ENCODE assay signal across 8 cellular contexts in genomic region chr17:47254403-47254943, GRCh38. TPM values are rescaled to one million over a fixed set of nuclear protein-coding genes. Genes with fewer than 3 reads are reported as not detected.
DNase-seq lines count a peak whose midpoint lies in the region; ATAC-seq and TF ChIP-seq lines count a peak whose summit lies in the region.

No MANE protein-coding gene starts in this region.

- POLR2A ChIA-PET in OCI-LY7 (lab: Charles Lee): interaction anchor here (1.0 kb wide), 1 partner anchor 18 kb away, joined by 3 read pairs; no protein-coding TSS in a partner anchor

- TF ChIP-seq CTCF in OCI-LY7 (conservative IDR thresholded peaks at IDR 0.05; ENCODE audit: low read length) (no peak), esophagus muscularis mucosa (IDR thresholded peaks at IDR 0.05) (no peak), progenitor cell of endocrine pancreas (IDR thresholded peaks at IDR 0.05; ENCODE audit: unreplicated experiment) (no peak)

- TF ChIP-seq POLR2A in esophagus muscularis mucosa (IDR thresholded peaks at IDR 0.05; ENCODE audit: low read depth): no peak
- TF ChIP-seq POLR2A in erythroblast (IDR thresholded peaks at IDR 0.05; ENCODE audit: low read length): no peak

- H3K9me3 ChIP-seq in OCI-LY7 (ENCODE audit: low read length) (no peaks in the 10 kb centered on the region), esophagus muscularis mucosa (no peaks in the 10 kb centered on the region)

- CTCF ChIA-PET in OCI-LY7 (lab: Charles Lee; ENCODE audit: unreplicated experiment): no interaction called here

- no peak for TF ChIP-seq EP300 in esophagus muscularis mucosa (IDR thresholded peaks at IDR 0.05)

- peaks cover 3% of the 10 kb centered on the region for H3K9me3 Mint-ChIP-seq in progenitor cell of endocrine pancreas (ENCODE audit: low read depth)

- H3K4me3 ChIP-seq in GM08714 (ENCODE audit: low read length) (peak overlapping the region; percentile 70), OCI-LY7 (ENCODE audit: low read depth, low read length, poor library complexity, severe bottlenecking) (peak overlapping the region; percentile 69), esophagus muscularis mucosa (peak overlapping the region; percentile 81 to 96 (median 88))

- H3K4me2 ChIP-seq in OCI-LY7 (ENCODE audit: low read length): peak overlapping the region; percentile 70

- H3K27ac ChIP-seq in OCI-LY7 (ENCODE audit: low read depth, low read length, poor library complexity, severe bottlenecking) (no peak overlapping the region), esophagus muscularis mucosa (replicated peaks in 1 of 4) (peak overlapping the region; percentile 87 to 91 (median 88))

- peaks cover 4% of the 10 kb centered on the region for H3K4me1 Mint-ChIP-seq in progenitor cell of endocrine pancreas (ENCODE audit: low read depth)

- H2AFZ ChIP-seq in OCI-LY7 (ENCODE audit: low read length): peak overlapping the region; percentile 49

- DNase-seq in OCI-LY7 (ENCODE audit: low spot score) (no peak), esophagus muscularis mucosa (ENCODE audit: extremely low spot score) (no peak), progenitor cell of endocrine pancreas (ENCODE audit: low spot score, unreplicated experiment) (no peak), erythroblast (lab: John Stamatoyannopoulos, UW) (no peak)
- DNase-seq in activated CD8-positive, alpha-beta memory T cell treated with anti-CD3 and anti-CD28 coated beads for 24 hours: no peak

- no peaks in the 10 kb centered on the region for H4K20me1 ChIP-seq in OCI-LY7 (ENCODE audit: insufficient read depth, low read length)

- peaks cover 0 to 5% (median 0%) of the 10 kb centered on the region in 4 donors for H3K27me3 ChIP-seq in esophagus muscularis mucosa

- no peaks in the 10 kb centered on the region for H3K36me3 ChIP-seq in OCI-LY7 (ENCODE audit: insufficient read depth, low read length)
- H3K36me3 ChIP-seq in esophagus muscularis mucosa: no peaks in the 10 kb centered on the region

- peaks cover 74% of the 10 kb centered on the region for H3K27me3 Mint-ChIP-seq in progenitor cell of endocrine pancreas

- 18% methylated on average over 11 of the region's 15 CpGs for WGBS in esophagus muscularis mucosa

- H3K4me3 Mint-ChIP-seq in progenitor cell of endocrine pancreas (ENCODE audit: low read depth): peak overlapping the region; percentile 76

- intact Hi-C loops in OCI-LY7 (cut with micrococcal nuclease; ENCODE audit: unreplicated experiment) (no loop called here), esophagus muscularis mucosa (cut with DNase I) (no loop called here)

- BruUV-seq in OCI-LY7 (replicated peaks; lab: Mats Ljungman, UMichigan): no TSS peak

- no peaks in the 10 kb centered on the region for H3K79me2 ChIP-seq in OCI-LY7 (ENCODE audit: insufficient read depth, low read depth, low read length)

- H3K4me1 ChIP-seq in OCI-LY7 (ENCODE audit: insufficient read depth, low read length, poor library complexity, severe bottlenecking) (peaks cover 9% of the 10 kb centered on the region), esophagus muscularis mucosa (peaks cover 19 to 55% (median 52%) of the 10 kb centered on the region in 4 donors)

- H3K36me3 Mint-ChIP-seq in progenitor cell of endocrine pancreas (ENCODE audit: insufficient read depth): no peaks in the 10 kb centered on the region

- ATAC-seq in GM21717 (IDR thresholded peaks at IDR 0.05; ENCODE audit: unreplicated experiment) (no peak), GM18870 (IDR thresholded peaks at IDR 0.05; ENCODE audit: unreplicated experiment) (no peak)

- no peak overlapping the region for H3K27ac Mint-ChIP-seq in progenitor cell of endocrine pancreas

- no peaks in the 10 kb centered on the region for H3K9me2 ChIP-seq in OCI-LY7 (ENCODE audit: insufficient read depth, low read length)

RNA-seq across cellular contexts. Expression of gene ITGB3, which starts 0.8 kb away (rescaled TPM):
- not detected in 2 replicates for total RNA-seq in OCI-LY7 (2014; rRNA removed; shearing (Covaris generic))
- total RNA-seq in OCI-LY7 (2022) (0.17 TPM in 1 of 2 replicates, not detected in the other), esophagus muscularis mucosa (10 to 100 TPM; 48.6 to 61.5 (median 54.9) TPM), progenitor cell of endocrine pancreas (not detected in 2 replicates)

RNA-seq across cellular contexts. Expression of gene MYL4, which starts 45.3 kb away (rescaled TPM):
- total RNA-seq in OCI-LY7 (2014; rRNA removed; shearing (Covaris generic)): 0.39 and 2.1 TPM in 2 replicates
- total RNA-seq in OCI-LY7 (2022): 0.67 and 1.3 TPM in 2 replicates
- total RNA-seq in esophagus muscularis mucosa: under 1 TPM in 2 of 4 donors, not detected in 2; 0.50 to 0.52 TPM
- total RNA-seq in progenitor cell of endocrine pancreas: 0.86 and 1.1 TPM in 2 replicates

Comparison
In these comparisons a context has a peak if more than half of its experiments do, and no peak if none do; other contexts are left out.
1. RNA of gene ITGB3, which starts 0.8 kb away (total RNA-seq): 48.6 to 61.5 TPM in esophagus muscularis mucosa; 0.17 TPM in OCI-LY7 and not detected in progenitor cell of endocrine pancreas; every median in the first group is over 10 times any median in the second.
2. Peak in every context shown above with its lines, with median percentiles within 50 percentile points of each other: H3K4me3 ChIP-seq.